16 cellular contexts compared by ENCODE assay signal in the genomic region with DNA sequence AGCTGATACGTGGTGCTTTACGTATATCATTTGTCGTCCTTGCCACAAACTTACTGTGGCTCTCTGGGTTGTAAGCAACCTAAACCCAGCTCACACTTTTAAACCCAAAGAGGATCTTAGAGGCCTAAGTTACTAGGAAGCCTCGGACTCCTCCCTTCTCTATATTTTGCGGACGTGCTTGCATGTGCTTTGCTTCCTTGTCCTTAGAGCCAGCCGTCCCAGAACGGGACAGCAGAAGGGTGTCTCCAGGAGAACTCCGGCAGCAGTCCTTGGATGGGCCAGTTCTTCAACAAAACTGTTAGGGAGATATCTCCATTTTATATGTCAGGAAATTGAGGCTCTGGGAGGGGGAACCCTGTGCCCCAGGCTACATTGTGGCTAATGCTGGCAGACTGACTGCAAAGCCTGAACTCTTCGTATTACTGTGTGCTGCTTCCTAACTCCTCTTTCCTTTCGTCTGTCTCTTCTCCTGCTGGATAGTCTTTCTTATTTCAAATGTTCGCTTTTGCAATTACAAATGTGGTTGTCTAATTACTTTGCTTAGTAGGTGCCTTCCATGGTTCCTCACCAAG. TPM values are rescaled to one million over a fixed set of nuclear protein-coding genes. Genes with fewer than 3 reads are reported as not detected.
DNase-seq lines count a peak whose midpoint lies in the region; ATAC-seq, FAIRE-seq and TF ChIP-seq lines count a peak whose summit lies in the region.
"Had no signal": no experiment of that assay in that cellular context is flagged by ENCODE, and none has a peak within 500 bp of the region (broad histone marks: within the 10 kb centered on the region; RNA-seq: fewer than 3 reads in every experiment).

No MANE protein-coding gene starts in this region.

- WGBS in GM12878 (ENCODE audit: insufficient coverage, insufficient replicate concordance, low lambda C conversion rate, missing lambda C conversion rate): 97% methylated on average over 12 of the region's 12 CpGs
- WGBS in transverse colon (ENCODE audit: low coverage in 1 of 2), 2 donors: 76 to 85% methylated on average over 5 to 12 of the region's 12 CpGs

- intact Hi-C loops in cardiac septum (cut with DNase I) (loop anchor here (5.0 kb wide), 1 partner anchor 136 kb away; a partner anchor contains a TSS), GM12878 (cut with micrococcal nuclease; ENCODE audit: unreplicated experiment) (no loop called here), transverse colon (cut with DNase I; ENCODE audit: low total_unique reads) (no loop called here)

- H3K36me3 ChIP-seq in cardiac muscle cell (no peaks in the 10 kb centered on the region), GM12878 (ENCODE audit: control insufficient read depth in 2 of 2, insufficient read depth in 2 of 2, low read length in 1 of 2) (no peaks in the 10 kb centered on the region; a peak in 1 of 4 replicates), transverse colon (no peaks in the 10 kb centered on the region)

- BruUV-seq in GM12878 (replicated peaks; lab: Mats Ljungman, UMichigan): no TSS peak

- CTCF ChIA-PET in GM12878 (lab: Yijun Ruan, JAX): no interaction called here

- no peaks in the 10 kb centered on the region for H3K9me3 ChIP-seq in cardiac muscle cell (ENCODE audit: low read depth)
- H3K9me3 ChIP-seq in GM12878 (replicated peaks; ENCODE audit: control insufficient read depth, insufficient read depth, low read length): no peaks in the 10 kb centered on the region; the same call in 2 of the 3 replicates
- H3K9me3 ChIP-seq in transverse colon: no peaks in the 10 kb centered on the region

- H3K27ac ChIP-seq in cardiac muscle cell: peak overlapping the region; percentile 67
- H3K27ac ChIP-seq in GM12878 (ENCODE audit: control insufficient read depth, insufficient read depth): no peak overlapping the region
- peak overlapping the region in 3 of 4 donors; percentile 22 to 43 (median 22) for H3K27ac ChIP-seq in transverse colon
- H3K27ac ChIP-seq: epithelial cell of prostate, KMS-11 had no signal

- H3K9ac ChIP-seq in GM12878 (ENCODE audit: control insufficient read depth, insufficient read depth, low read length): no peak overlapping the region
- H3K9ac ChIP-seq: KMS-11 had no signal

- peak overlapping the region; percentile 82 for H3K4me2 ChIP-seq in GM12878 (ENCODE audit: control insufficient read depth, insufficient read depth)
- H3K4me2 ChIP-seq: KMS-11 had no signal

- peaks cover 15% of the 10 kb centered on the region for H3K4me1 ChIP-seq in cardiac muscle cell (ENCODE audit: low read depth)
- peaks cover 51% of the 10 kb centered on the region for H3K4me1 ChIP-seq in GM12878 (ENCODE audit: control insufficient read depth, insufficient read depth, low read length)
- H3K4me1 ChIP-seq in transverse colon: peaks cover 10 to 72% (median 27%) of the 10 kb centered on the region in 4 donors

- no peak for TF ChIP-seq RAD21 in GM12878 (IDR thresholded peaks at IDR 0.05; ENCODE audit: insufficient read depth, low read depth, low read length)

- no peak for TF ChIP-seq POLR2A in GM12878 (IDR thresholded peaks at IDR 0.05; ENCODE audit: low read depth, low read length)
- no peak for TF ChIP-seq POLR2A in transverse colon (IDR thresholded peaks at IDR 0.05)

- ATAC-seq in GM12878 (no peak), HG02885 (IDR thresholded peaks at IDR 0.05; ENCODE audit: poor library complexity, unreplicated experiment) (no peak)

- TF ChIP-seq CTCF in cardiac muscle cell (IDR thresholded peaks at IDR 0.05; ENCODE audit: low read depth, low read length): no peak
- no peak for TF ChIP-seq CTCF in GM12878 (IDR thresholded peaks at IDR 0.05 in 2 of 3, conservative IDR thresholded peaks at IDR 0.05 in 1 of 3; ENCODE audit: control insufficient read depth in 2 of 3, extremely low read depth in 1 of 3, insufficient read depth in 1 of 3, low read depth in 3 of 3, low read length in 3 of 3)
- no peak for TF ChIP-seq CTCF in transverse colon (IDR thresholded peaks at IDR 0.05)

- H2AFZ ChIP-seq in GM12878 (ENCODE audit: control insufficient read depth, low read depth, low read length): no peak overlapping the region

- no peak for FAIRE-seq in GM12878 (lab: Jason Lieb, UNC)
- FAIRE-seq: small intestine had no signal

- H3K4me3 ChIP-seq in cardiac muscle cell: no peak overlapping the region
- no peak overlapping the region for H3K4me3 ChIP-seq in GM12878
- H3K4me3 ChIP-seq in transverse colon: no peak overlapping the region

- SMC1A ChIA-PET in GM12878 (lab: Charles Lee; ENCODE audit: uncharacterized antibody, unreplicated experiment): interaction anchor here (1.3 to 1.4 kb wide), 2 partner anchors 13 kb away, joined by 3 to 4 read pairs; no protein-coding TSS in a partner anchor

- H3K79me2 ChIP-seq in GM12878 (ENCODE audit: control insufficient read depth, insufficient read depth, low read length): peaks cover 52% of the 10 kb centered on the region

- in situ Hi-C loops in GM12878 (cut with MboI): no loop called here
- in situ Hi-C loops in transverse colon (cut with MboI; ENCODE audit: low pct_ligation_motif_present in 1 of 4, low pct_unique_long_range_greater_than_20kb in 1 of 4, low sequenced_read_pairs in 3 of 4): no loop called here

- no peaks in the 10 kb centered on the region for H3K27me3 ChIP-seq in cardiac muscle cell
- H3K27me3 ChIP-seq in GM12878 (replicated peaks in 1 of 2; ENCODE audit: control insufficient read depth in 2 of 2, insufficient read depth in 2 of 2, low read length in 1 of 2): no peaks in the 10 kb centered on the region
- no peaks in the 10 kb centered on the region for H3K27me3 ChIP-seq in transverse colon

- RAD21 ChIA-PET in GM12878 (lab: Charles Lee; ENCODE audit: unreplicated experiment): interaction anchor here (0.6 kb wide), 1 partner anchor 413 kb away, joined by 3 read pairs; no protein-coding TSS in a partner anchor

- no peak for TF ChIP-seq EP300 in GM12878 (IDR thresholded peaks at IDR 0.05; ENCODE audit: borderline replicate concordance in 1 of 2, control insufficient read depth in 1 of 2, low read depth in 2 of 2, low read length in 2 of 2)
- no peak for TF ChIP-seq EP300 in transverse colon (IDR thresholded peaks at IDR 0.05; ENCODE audit: low read depth)

- POLR2A ChIA-PET in GM12878 (lab: Charles Lee): no interaction called here

- DNase-seq in cardiac muscle cell (ENCODE audit: low read depth in 1 of 2, low spot score in 1 of 2) (no peak), cardiac septum (ENCODE audit: low spot score) (no peak), GM12878 (ENCODE audit: low read depth, low spot score) (no peak), mesenteric fat pad (ENCODE audit: low spot score) (peak; percentile 68), transverse colon (no peak), DMS114 treated with DMSO at 0.1 percent for 48 hours (lab: John Stamatoyannopoulos, UW; ENCODE audit: unreplicated experiment) (no peak)
- no peak for DNase-seq in stimulated activated CD4-positive, alpha-beta T cell treated with anti-CD3 and anti-CD28 coated beads, Interleukin-2, amount 100 ng/mL, for 48 hours
- DNase-seq: activated CD4-positive, alpha-beta T cell treated with anti-CD3 and anti-CD28 coated beads for 48 hours; activated effector memory CD4-positive, alpha-beta T cell treated with Interleukin-2 at 50 U/mL for 16 hours; central memory CD4-positive, alpha-beta T cell; NCI-H2081; NK-92 treated with Interleukin-12 subunit alpha and Interleukin-12 subunit beta, amount 100 ng/mL, for 24 hours had no signal

- no peaks in the 10 kb centered on the region for H4K20me1 ChIP-seq in GM12878 (ENCODE audit: control insufficient read depth, insufficient read depth)

TF ChIP-seq in GM12878, 131 proteins besides CTCF, POLR2A, EP300 and RAD21 (continues in another document):
- TF ChIP-seq NFXL1 (IDR thresholded peaks at IDR 0.05; ENCODE audit: borderline replicate concordance) (no peak), MXI1 (IDR thresholded peaks at IDR 0.05; ENCODE audit: low read depth, low read length) (no peak), TCF12 (IDR thresholded peaks at IDR 0.05; ENCODE audit: low read depth, low read length) (no peak)
- TF ChIP-seq, protein P1, sequence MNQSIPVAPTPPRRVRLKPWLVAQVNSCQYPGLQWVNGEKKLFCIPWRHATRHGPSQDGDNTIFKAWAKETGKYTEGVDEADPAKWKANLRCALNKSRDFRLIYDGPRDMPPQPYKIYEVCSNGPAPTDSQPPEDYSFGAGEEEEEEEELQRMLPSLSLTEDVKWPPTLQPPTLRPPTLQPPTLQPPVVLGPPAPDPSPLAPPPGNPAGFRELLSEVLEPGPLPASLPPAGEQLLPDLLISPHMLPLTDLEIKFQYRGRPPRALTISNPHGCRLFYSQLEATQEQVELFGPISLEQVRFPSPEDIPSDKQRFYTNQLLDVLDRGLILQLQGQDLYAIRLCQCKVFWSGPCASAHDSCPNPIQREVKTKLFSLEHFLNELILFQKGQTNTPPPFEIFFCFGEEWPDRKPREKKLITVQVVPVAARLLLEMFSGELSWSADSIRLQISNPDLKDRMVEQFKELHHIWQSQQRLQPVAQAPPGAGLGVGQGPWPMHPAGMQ (IDR thresholded peaks at IDR 0.05; ENCODE audit: borderline replicate concordance): no peak

RNA-seq across cellular contexts. Expression of a gene that starts 33.8 kb away (rescaled TPM):
- total RNA-seq in cardiac muscle cell (39.6 and 61.1 TPM in 2 replicates), cardiac septum (40.2 TPM), GM12878 (2014; rRNA removed) (15.5 and 15.9 TPM in 2 replicates), GM12878 (2014; rRNA removed; fragmentation: Illumina TruSeq; extraction: Trizol) (16.9 and 19.3 TPM in 2 replicates), GM12878 (2021) (29.6 and 31.5 TPM in 2 replicates), mesenteric fat pad (37.4 TPM), transverse colon (100 to 1,000 TPM in 1 of 4 donors, 10 to 100 TPM in 3; 36.7 to 108 (median 54.0) TPM)
- polyA plus RNA-seq in cardiac muscle cell (50.2 and 73.2 TPM in 2 replicates), GM12878 (2011; rRNA removed) (10.0 and 12.3 TPM in 2 replicates), GM12878 (2014; fragmentation: Illumina TruSeq; extraction: Trizol) (7.6 and 10.6 TPM in 2 replicates), GM12878 (2014; fragmentation: Nextera tagmentation; extraction: Ambion mirVana) (10 to 100 TPM in 1 of 2 experiments, 1 to 10 TPM in 1; 3.6 to 25.3 TPM), GM12878 (2014; rRNA removed) (7.9 and 8.4 TPM in 2 replicates), GM12878 (2016; fragmentation: Nextera tagmentation; extraction: Ambion mirVana) (10 to 100 TPM; 24.4 to 32.8 TPM)
- total RNA-seq in GM12878 (2013; cell fraction: nucleolus; rRNA removed): 182 and 212 TPM in 2 replicates
- polyA plus RNA-seq in GM12878 (2011; ENCODE audit: low read depth): 4.7 TPM
- polyA plus RNA-seq in GM12878 (2011; cell fraction: cytosol; rRNA removed): 10.3 and 12.0 TPM in 2 replicates
- polyA plus RNA-seq in GM12878 (2011; cell fraction: nucleus; rRNA removed): 15.6 and 16.3 TPM in 2 replicates
- 11.0 and 12.2 TPM in 2 replicates for polyA plus RNA-seq in GM12878 (2012)
- polyA minus RNA-seq in GM12878 (2011; rRNA and poly(A)+ RNA removed): 39.5 and 39.6 TPM in 2 replicates
- 10.4 and 13.5 TPM in 2 replicates for polyA minus RNA-seq in GM12878 (2011; cell fraction: cytosol; rRNA and poly(A)+ RNA removed)
- polyA minus RNA-seq in GM12878 (2011; cell fraction: nucleus; rRNA and poly(A)+ RNA removed): 31.7 and 54.8 TPM in 2 replicates
